ENCODE assay signal across 9 cellular contexts in the genomic region with DNA sequence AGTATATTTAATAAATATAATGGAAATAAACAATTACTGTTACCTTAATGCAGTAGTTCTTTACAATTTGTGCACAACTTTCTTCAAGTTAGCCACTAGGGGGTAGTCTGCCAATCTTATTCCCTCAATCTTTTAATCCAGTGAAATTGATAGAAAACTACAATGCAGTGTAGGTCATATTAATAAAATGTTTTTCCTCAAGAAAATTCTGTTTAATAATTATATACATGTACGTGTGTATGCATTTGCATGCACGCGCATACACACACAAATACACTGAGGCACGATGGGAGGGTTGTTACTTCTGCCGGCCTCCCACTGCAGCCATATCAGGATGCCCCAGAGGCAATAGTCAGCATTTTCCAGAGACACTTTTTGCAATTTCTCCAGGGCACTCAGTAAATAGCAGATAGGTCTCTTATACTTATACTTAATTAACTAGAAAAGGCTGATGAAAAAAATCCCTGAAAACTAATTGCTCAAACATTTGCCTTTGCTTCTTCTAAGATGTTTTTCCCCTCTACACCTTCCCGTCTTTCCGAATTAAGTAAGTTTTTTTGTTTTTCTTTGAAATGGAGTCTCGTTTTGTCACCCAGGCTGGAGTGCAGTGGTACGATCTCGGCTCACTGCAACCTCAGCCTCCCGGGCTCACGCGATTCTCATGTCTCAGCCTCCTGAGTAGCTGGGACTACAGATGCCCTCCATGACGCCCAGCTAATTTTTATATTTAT. TPM values are rescaled to one million over a fixed set of nuclear protein-coding genes. Genes with fewer than 3 reads are reported as not detected.
A peak's percentile ranks its signal among the peaks of the same experiment; 100 is the strongest.
DNase-seq lines count a peak whose midpoint lies in the region; ATAC-seq, FAIRE-seq and TF ChIP-seq lines count a peak whose summit lies in the region.
"Had no signal": no experiment of that assay in that cellular context is flagged by ENCODE, and none has a peak within 500 bp of the region (broad histone marks: within the 10 kb centered on the region; RNA-seq: fewer than 3 reads in every experiment).

No MANE protein-coding gene starts in this region.

- POLR2A ChIA-PET in AG04450 (lab: Yijun Ruan, JAX) = interaction anchor here (0.6 to 0.7 kb wide), 2 partner anchors 29 to 66 kb away, joined by 3 read pairs; no protein-coding TSS in a partner anchor
- POLR2A ChIA-PET in T-cell (lab: Charles Lee) = no interaction called here

- no peak for DNase-seq in AG04450 (ENCODE audit: low read depth, low spot score)
- no peak for DNase-seq in T-helper 2 cell treated with Interferon-gamma antibody and Interleukin-4, amounts not matched to agents 5 μg/mL and 100 μg/mL, for 36 hours (ENCODE audit: low spot score)
- no peak for DNase-seq in kidney
- no peak for DNase-seq in T-cell
- DNase-seq in activated T-helper 1 cell treated with anti-CD3 and anti-CD28 coated beads, Interleukin-12 subunit alpha, Interleukin-12 subunit beta, Interleukin-2, Interleukin-4 antibody, amounts not matched to agents 30 ng/mL and 10 ng/mL and 1 ng/mL, durations not matched to agents 14 hours and 24 hours and 36 hours (ENCODE audit: low spot score) = no peak
- DNase-seq in cortex of kidney (lab: John Stamatoyannopoulos, UW) = no peak

- H3K4me3 Mint-ChIP-seq in T-helper 2 cell treated with Interferon-gamma antibody and Interleukin-4, amounts not matched to agents 5 μg/mL and 100 μg/mL, for 36 hours = peak overlapping the region; percentile 99
- H3K4me3 Mint-ChIP-seq in T-cell = no peak overlapping the region
- no peak overlapping the region for H3K4me3 Mint-ChIP-seq in activated T-helper 1 cell treated with anti-CD3 and anti-CD28 coated beads, Interleukin-12 subunit alpha, Interleukin-12 subunit beta, Interleukin-2, Interleukin-4 antibody, amounts not matched to agents 30 ng/mL and 10 ng/mL and 1 ng/mL, durations not matched to agents 14 hours and 24 hours and 36 hours

- H3K36me3 ChIP-seq in kidney (ENCODE audit: control insufficient read depth in 1 of 2, insufficient read depth in 2 of 2, low read length in 2 of 2) = no peaks in the 10 kb centered on the region

- no peak overlapping the region for H3K9ac ChIP-seq in kidney (ENCODE audit: low read length in 2 of 2)

- H3K27me3 Mint-ChIP-seq in T-helper 2 cell treated with Interferon-gamma antibody and Interleukin-4, amounts not matched to agents 5 μg/mL and 100 μg/mL, for 36 hours (ENCODE audit: low read depth) = no peaks in the 10 kb centered on the region
- H3K27me3 Mint-ChIP-seq in T-cell = peaks cover 5 to 9% of the 10 kb centered on the region in 2 donors
- peaks cover 8% of the 10 kb centered on the region for H3K27me3 Mint-ChIP-seq in activated T-helper 1 cell treated with anti-CD3 and anti-CD28 coated beads, Interleukin-12 subunit alpha, Interleukin-12 subunit beta, Interleukin-2, Interleukin-4 antibody, amounts not matched to agents 30 ng/mL and 10 ng/mL and 1 ng/mL, durations not matched to agents 14 hours and 24 hours and 36 hours (ENCODE audit: insufficient read depth)
- H3K27me3 Mint-ChIP-seq: central memory CD8-positive, alpha-beta T cell had no signal

- CTCF ChIA-PET in AG04450 (lab: Charles Lee) = interaction anchor here (1.2 to 2.9 kb wide), 7 partner anchors 8 to 186 kb away, joined by 4 to 36 read pairs (median 5); no protein-coding TSS in a partner anchor
- CTCF ChIA-PET in T-cell (lab: Charles Lee) = interaction anchor here (0.6 to 5.7 kb wide), 4 partner anchors 9 to 160 kb away, joined by 3 to 62 read pairs (median 7); no protein-coding TSS in a partner anchor

- H3K9me3 Mint-ChIP-seq in T-helper 2 cell treated with Interferon-gamma antibody and Interleukin-4, amounts not matched to agents 5 μg/mL and 100 μg/mL, for 36 hours = peaks cover 10% of the 10 kb centered on the region
- peaks cover 0 to 4% (median 2%) of the 10 kb centered on the region in 3 donors for H3K9me3 Mint-ChIP-seq in T-cell
- peaks cover 9% of the 10 kb centered on the region for H3K9me3 Mint-ChIP-seq in activated T-helper 1 cell treated with anti-CD3 and anti-CD28 coated beads, Interleukin-12 subunit alpha, Interleukin-12 subunit beta, Interleukin-2, Interleukin-4 antibody, amounts not matched to agents 30 ng/mL and 10 ng/mL and 1 ng/mL, durations not matched to agents 14 hours and 24 hours and 36 hours
- H3K9me3 Mint-ChIP-seq: central memory CD8-positive, alpha-beta T cell had no signal

- H3K36me3 Mint-ChIP-seq in T-helper 2 cell treated with Interferon-gamma antibody and Interleukin-4, amounts not matched to agents 5 μg/mL and 100 μg/mL, for 36 hours (ENCODE audit: low read depth) = peaks cover 52% of the 10 kb centered on the region
- H3K36me3 Mint-ChIP-seq in T-cell = peaks cover 4% of the 10 kb centered on the region
- H3K36me3 Mint-ChIP-seq in activated T-helper 1 cell treated with anti-CD3 and anti-CD28 coated beads, Interleukin-12 subunit alpha, Interleukin-12 subunit beta, Interleukin-2, Interleukin-4 antibody, amounts not matched to agents 30 ng/mL and 10 ng/mL and 1 ng/mL, durations not matched to agents 14 hours and 24 hours and 36 hours (ENCODE audit: low read depth) = peaks cover 12% of the 10 kb centered on the region

- H3K4me3 ChIP-seq in AG04450 (ENCODE audit: low read depth, low read length) (no peak overlapping the region), kidney (ENCODE audit: low read length in 2 of 2) (no peak overlapping the region)

- ATAC-seq in GM19035 (IDR thresholded peaks at IDR 0.05; ENCODE audit: unreplicated experiment) (no peak), T-cell (replicated peaks in 1 of 4) (no peak)

- TF ChIP-seq CTCF in AG04450 (IDR thresholded peaks at IDR 0.05; ENCODE audit: low read depth, low read length) (peak; percentile 70), GM12874 (IDR thresholded peaks at IDR 0.05; ENCODE audit: insufficient read depth, low read depth, low read length) (peak; percentile 16; the same call in 1 of the 2 replicates), kidney (IDR thresholded peaks at IDR 0.05; ENCODE audit: borderline replicate concordance, extremely low read depth, insufficient read depth) (peak; percentile 44)

- intact Hi-C loops in kidney (cut with DNase I) = no loop called here
- intact Hi-C loops in activated T-helper 1 cell treated with anti-CD3 and anti-CD28 coated beads, Interleukin-12 subunit alpha, Interleukin-12 subunit beta, Interleukin-2, Interleukin-4 antibody, amounts not matched to agents 30 ng/mL and 10 ng/mL and 1 ng/mL, durations not matched to agents 14 hours and 24 hours and 36 hours (cut with micrococcal nuclease) = loop anchor here (2.0 to 5.0 kb wide), 4 partner anchors 16 to 337 kb away; a partner anchor contains a TSS

- H3K27me3 ChIP-seq in AG04450 (ENCODE audit: control insufficient read depth, insufficient read depth, low read length) = no peaks in the 10 kb centered on the region

- H3K27ac ChIP-seq in AG04450 (ENCODE audit: low read depth, low read length) (no peak overlapping the region), kidney (ENCODE audit: low read depth in 2 of 2, low read length in 2 of 2) (no peak overlapping the region)

- H3K4me1 ChIP-seq in kidney (ENCODE audit: control insufficient read depth in 1 of 2, insufficient read depth in 1 of 2, low read depth in 1 of 2, low read length in 2 of 2) = peaks cover 9 to 11% of the 10 kb centered on the region in 2 donors

- H3K9me3 ChIP-seq in AG04450 (ENCODE audit: control insufficient read depth, insufficient read depth, low read length) (peaks cover 9% of the 10 kb centered on the region), kidney (ENCODE audit: control insufficient read depth in 1 of 2, low read length in 2 of 2) (no peaks in the 10 kb centered on the region)

- peaks cover 49% of the 10 kb centered on the region for H3K4me1 Mint-ChIP-seq in T-helper 2 cell treated with Interferon-gamma antibody and Interleukin-4, amounts not matched to agents 5 μg/mL and 100 μg/mL, for 36 hours (ENCODE audit: low read depth)
- H3K4me1 Mint-ChIP-seq in T-cell = peaks cover 10 to 26% (median 17%) of the 10 kb centered on the region in 3 donors
- H3K4me1 Mint-ChIP-seq in activated T-helper 1 cell treated with anti-CD3 and anti-CD28 coated beads, Interleukin-12 subunit alpha, Interleukin-12 subunit beta, Interleukin-2, Interleukin-4 antibody, amounts not matched to agents 30 ng/mL and 10 ng/mL and 1 ng/mL, durations not matched to agents 14 hours and 24 hours and 36 hours (ENCODE audit: low read depth) = peaks cover 47% of the 10 kb centered on the region

- peak; percentile 84 for FAIRE-seq in kidney (lab: Jason Lieb, UNC)

- H3K27ac Mint-ChIP-seq in T-helper 2 cell treated with Interferon-gamma antibody and Interleukin-4, amounts not matched to agents 5 μg/mL and 100 μg/mL, for 36 hours = peak overlapping the region; percentile 27
- H3K27ac Mint-ChIP-seq in T-cell = no peak overlapping the region
- H3K27ac Mint-ChIP-seq in activated T-helper 1 cell treated with anti-CD3 and anti-CD28 coated beads, Interleukin-12 subunit alpha, Interleukin-12 subunit beta, Interleukin-2, Interleukin-4 antibody, amounts not matched to agents 30 ng/mL and 10 ng/mL and 1 ng/mL, durations not matched to agents 14 hours and 24 hours and 36 hours = no peak overlapping the region

RNA-seq across cellular contexts. Expression of a gene that starts 3.1 kb away (rescaled TPM):
- polyA plus RNA-seq in AG04450 (2011; rRNA removed) (7.9 and 8.7 TPM in 2 replicates), kidney (ENCODE audit: insufficient read depth, low read depth, low replicate concordance) (3.3 TPM)
- polyA minus RNA-seq in AG04450 (2011; rRNA and poly(A)+ RNA removed) = 14.0 and 16.2 TPM in 2 replicates
- total RNA-seq in kidney (23.6 TPM), T-cell (10 to 100 TPM in 2 of 5 donors, 1 to 10 TPM in 3; 5.4 to 17.2 (median 8.8) TPM)
- 15.9 and 16.0 TPM in 2 replicates for total RNA-seq in activated T-helper 1 cell treated with anti-CD3 and anti-CD28 coated beads, Interleukin-12 subunit alpha, Interleukin-12 subunit beta, Interleukin-2, Interleukin-4 antibody, amounts not matched to agents 30 ng/mL and 10 ng/mL and 1 ng/mL, durations not matched to agents 14 hours and 24 hours and 36 hours

Comparison
In these comparisons a context has a peak if more than half of its experiments do, and no peak if none do; other contexts are left out.
1. CTCF ChIP-seq: peak in every context shown above with its lines; median percentile 70 in AG04450; 44 in kidney; 16 in GM12874.